12 cellular contexts compared by ENCODE assay signal in the genomic region with DNA sequence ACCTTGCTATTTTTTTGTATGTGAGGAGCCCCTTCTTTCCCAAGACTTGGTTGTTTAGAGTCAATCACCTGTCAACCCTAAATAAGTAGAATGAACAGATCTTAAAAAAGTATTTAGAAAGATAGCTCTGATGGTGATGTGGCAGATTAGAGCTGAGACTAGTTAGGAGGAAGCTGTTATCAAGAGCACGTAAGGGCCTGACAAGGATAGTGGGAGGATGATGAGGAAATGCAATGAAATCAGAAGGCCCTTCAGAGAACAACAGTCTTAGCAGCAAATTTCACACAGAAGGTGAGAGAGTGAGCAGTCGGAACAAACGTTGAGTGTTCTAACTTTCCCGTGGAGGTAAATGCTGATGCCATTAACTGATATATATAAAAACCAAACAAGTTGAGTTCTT.
"Had no signal": no experiment of that assay in that cellular context is flagged by ENCODE, and none has a peak within 500 bp of the region (broad histone marks: within the 10 kb centered on the region; RNA-seq: fewer than 3 reads in every experiment).

No MANE protein-coding gene starts in this region.

- H3K9me3 Mint-ChIP-seq: nephron progenitor cell had no signal

- ATAC-seq: stimulated activated naive CD8-positive, alpha-beta T cell treated with anti-CD3 and anti-CD28 coated beads, Interleukin-15, Interleukin-2, amounts not matched to agents 100 U/mL and 50 U/mL, for 24 hours had no signal

- H3K4me3 Mint-ChIP-seq: nephron progenitor cell had no signal

- DNase-seq: activated gamma-delta T cell treated with Interleukin-2 at 50 U/mL for 16 hours; activated T-cell treated with anti-CD3 and anti-CD28 coated beads, Interleukin-2, amount 50 U/mL, for 1 hour; head of caudate nucleus; nephron progenitor cell; occipital lobe; stimulated activated CD4-positive, alpha-beta T cell treated with anti-CD3 and anti-CD28 coated beads, Interleukin-4, amount 100 ng/mL, for 4 hours; stimulated activated CD8-positive, alpha-beta memory T cell treated with anti-CD3 and anti-CD28 coated beads, Interleukin-4, amount 100 ng/mL, for 48 hours; stimulated activated naive CD8-positive, alpha-beta T cell treated with anti-CD3 and anti-CD28 coated beads, Interleukin-15, Interleukin-2, amounts not matched to agents 100 U/mL and 50 U/mL, for 24 hours; transverse colon had no signal

- H3K27ac Mint-ChIP-seq: nephron progenitor cell had no signal

- FAIRE-seq: astrocyte, bronchial epithelial cell, frontal cortex had no signal
